In genomic region chr3:194396897-194397756, GRCh38 we compare ENCODE assay signal across 9 cellular contexts. TPM values are rescaled to one million over a fixed set of nuclear protein-coding genes. Genes with fewer than 3 reads are reported as not detected.
DNase-seq lines count a peak whose midpoint lies in the region; ATAC-seq and TF ChIP-seq lines count a peak whose summit lies in the region.
"Had no signal": no experiment of that assay in that cellular context is flagged by ENCODE, and none has a peak within 500 bp of the region (broad histone marks: within the 10 kb centered on the region; RNA-seq: fewer than 3 reads in every experiment).

No MANE protein-coding gene starts in this region.

- DNase-seq in activated CD4-positive, alpha-beta T cell treated with anti-CD3 and anti-CD28 coated beads, Interleukin-2, amount 10 ng/mL, durations not matched to agents 7 days and 5 days = peak; percentile 37
- DNase-seq in esophagus squamous epithelium (lab: John Stamatoyannopoulos, UW) = no peak
- peak; percentile 72 for DNase-seq in spleen
- no peak for DNase-seq in Kasumi-1 (lab: John Stamatoyannopoulos, UW)
- no peak for DNase-seq in GDM1 (lab: John Stamatoyannopoulos, UW)
- no peak for DNase-seq in chondrocyte (ENCODE audit: low spot score)
- DNase-seq in GOT3 (lab: John Stamatoyannopoulos, UW) = no peak

- no peak for TF ChIP-seq POLR2A in esophagus squamous epithelium (IDR thresholded peaks at IDR 0.05)
- no peak for TF ChIP-seq POLR2A in spleen (IDR thresholded peaks at IDR 0.05)

- peaks cover 20% of the 10 kb centered on the region for H3K27me3 Mint-ChIP-seq in activated CD4-positive, alpha-beta T cell treated with anti-CD3 and anti-CD28 coated beads, Interleukin-2, amount 10 ng/mL, durations not matched to agents 7 days and 5 days
- no peaks in the 10 kb centered on the region for H3K27me3 Mint-ChIP-seq in chondrocyte (ENCODE audit: low read depth)

- H3K9me3 Mint-ChIP-seq in activated CD4-positive, alpha-beta T cell treated with anti-CD3 and anti-CD28 coated beads, Interleukin-2, amount 10 ng/mL, durations not matched to agents 7 days and 5 days = no peaks in the 10 kb centered on the region
- no peaks in the 10 kb centered on the region for H3K9me3 Mint-ChIP-seq in chondrocyte (ENCODE audit: low read depth)

- H3K27ac Mint-ChIP-seq in activated CD4-positive, alpha-beta T cell treated with anti-CD3 and anti-CD28 coated beads, Interleukin-2, amount 10 ng/mL, durations not matched to agents 7 days and 5 days = peak overlapping the region; percentile 86
- H3K27ac Mint-ChIP-seq in chondrocyte (ENCODE audit: unreplicated experiment) = no peak overlapping the region

- H3K27me3 ChIP-seq in esophagus squamous epithelium (peaks cover 0 to 60% (median 1%) of the 10 kb centered on the region in 4 donors), spleen (replicated peaks in 1 of 7) (peaks cover 0 to 55% (median 23%) of the 10 kb centered on the region in 7 donors)

- no peaks in the 10 kb centered on the region for H3K9me3 ChIP-seq in esophagus squamous epithelium
- no peaks in the 10 kb centered on the region for H3K9me3 ChIP-seq in spleen

- WGBS in esophagus squamous epithelium, 2 donors = 9% methylated on average over 23 of the region's 69 CpGs; no CpG with 5 or more reads in 1 of the 2 donors
- 11 to 20% (median 13%) methylated on average over 34 to 69 of the region's 69 CpGs for WGBS in spleen, 5 donors

- H3K36me3 ChIP-seq in esophagus squamous epithelium (no peaks in the 10 kb centered on the region), spleen (no peaks in the 10 kb centered on the region)

- TF ChIP-seq CTCF in esophagus squamous epithelium (IDR thresholded peaks at IDR 0.05) = no peak
- no peak for TF ChIP-seq CTCF in spleen (IDR thresholded peaks at IDR 0.05 in 8 of 11, conservative IDR thresholded peaks at IDR 0.05 in 3 of 11)
- no peak for TF ChIP-seq CTCF in chondrocyte (IDR thresholded peaks at IDR 0.05)

- POLR2A ChIA-PET in activated CD4-positive, alpha-beta T cell treated with anti-CD3 and anti-CD28 coated beads, Interleukin-2, amount 10 ng/mL, durations not matched to agents 7 days and 5 days (lab: Charles Lee) = interaction anchor here (0.6 to 0.7 kb wide), 2 partner anchors 19 to 142 kb away, joined by 3 read pairs; no protein-coding TSS in a partner anchor

- H3K4me3 ChIP-seq in esophagus squamous epithelium = peak overlapping the region; percentile 14 to 56 (median 31)
- peak overlapping the region; percentile 24 to 68 (median 31) for H3K4me3 ChIP-seq in spleen

- ATAC-seq in GM21619 (IDR thresholded peaks at IDR 0.05; ENCODE audit: unreplicated experiment) = peak; percentile 44

- H3K4me3 Mint-ChIP-seq in activated CD4-positive, alpha-beta T cell treated with anti-CD3 and anti-CD28 coated beads, Interleukin-2, amount 10 ng/mL, durations not matched to agents 7 days and 5 days = peak overlapping the region; percentile 73
- no peak overlapping the region for H3K4me3 Mint-ChIP-seq in chondrocyte (ENCODE audit: unreplicated experiment)

- CTCF ChIA-PET in activated CD4-positive, alpha-beta T cell treated with anti-CD3 and anti-CD28 coated beads, Interleukin-2, amount 10 ng/mL, durations not matched to agents 7 days and 5 days (lab: Charles Lee) = interaction anchor here (0.5 to 2.6 kb wide), 11 partner anchors 9 to 916 kb away, joined by 3 to 11 read pairs (median 4); no protein-coding TSS in a partner anchor

- H3K36me3 Mint-ChIP-seq in activated CD4-positive, alpha-beta T cell treated with anti-CD3 and anti-CD28 coated beads, Interleukin-2, amount 10 ng/mL, durations not matched to agents 7 days and 5 days (ENCODE audit: low read depth) = peaks cover 4% of the 10 kb centered on the region
- no peaks in the 10 kb centered on the region for H3K36me3 Mint-ChIP-seq in chondrocyte (ENCODE audit: low read depth)

- intact Hi-C loops in esophagus squamous epithelium (cut with DNase I) = no loop called here
- intact Hi-C loops in spleen (cut with DNase I; ENCODE audit: low total_unique reads) = no loop called here

- H3K4me1 ChIP-seq in esophagus squamous epithelium (peaks cover 15 to 34% (median 23%) of the 10 kb centered on the region in 3 donors), spleen (peaks cover 15 to 48% (median 33%) of the 10 kb centered on the region in 6 donors)

- H3K27ac ChIP-seq in esophagus squamous epithelium = peak overlapping the region in 2 of 4 donors; percentile 15 to 48
- H3K27ac ChIP-seq in spleen = peak overlapping the region in 7 of 8 donors; percentile 47 to 70 (median 63)
- H3K27ac ChIP-seq: epithelial cell of prostate had no signal

- H3K4me1 Mint-ChIP-seq in activated CD4-positive, alpha-beta T cell treated with anti-CD3 and anti-CD28 coated beads, Interleukin-2, amount 10 ng/mL, durations not matched to agents 7 days and 5 days = peaks cover 54% of the 10 kb centered on the region
- H3K4me1 Mint-ChIP-seq in chondrocyte (ENCODE audit: low read depth) = peaks cover 3% of the 10 kb centered on the region

RNA-seq across cellular contexts. Expression of gene GP5, which starts 1.9 kb away (rescaled TPM):
- total RNA-seq in activated CD4-positive, alpha-beta T cell treated with anti-CD3 and anti-CD28 coated beads, Interleukin-2, amount 10 ng/mL, durations not matched to agents 7 days and 5 days = 1 to 10 TPM; 1.1 to 1.3 TPM
- under 1 TPM in 1 of 4 donors, not detected in 3; 0.38 TPM for total RNA-seq in esophagus squamous epithelium
- total RNA-seq in spleen = 1 to 10 TPM in 3 of 7 donors, under 1 TPM in 4; 0.51 to 1.8 (median 0.79) TPM
- polyA plus RNA-seq in spleen = under 1 TPM; 0.15 to 0.27 (median 0.16) TPM
- total RNA-seq in chondrocyte = 0.28 TPM in 1 of 3 replicates, not detected in the others

RNA-seq across cellular contexts. Expression of gene LRRC15, which starts 27.6 kb away (rescaled TPM):
- not detected for total RNA-seq in activated CD4-positive, alpha-beta T cell treated with anti-CD3 and anti-CD28 coated beads, Interleukin-2, amount 10 ng/mL, durations not matched to agents 7 days and 5 days
- total RNA-seq in esophagus squamous epithelium (under 1 TPM in 1 of 4 donors, not detected in 3; 0.38 TPM), spleen (1 to 10 TPM in 1 of 7 donors, under 1 TPM in 5, not detected in 1; 0.09 to 1.1 (median 0.40) TPM), chondrocyte (0.18 to 1.7 TPM (median 0.22 TPM) in 3 replicates)
- under 1 TPM; 0.24 to 0.54 (median 0.35) TPM for polyA plus RNA-seq in spleen

RNA-seq across cellular contexts. Expression of gene CPN2, which starts 46.0 kb away (rescaled TPM):
- total RNA-seq in activated CD4-positive, alpha-beta T cell treated with anti-CD3 and anti-CD28 coated beads, Interleukin-2, amount 10 ng/mL, durations not matched to agents 7 days and 5 days = not detected
- not detected for total RNA-seq in esophagus squamous epithelium
- 1 to 10 TPM in 1 of 7 donors, under 1 TPM in 6; 0.26 to 4.4 (median 0.47) TPM for total RNA-seq in spleen
- polyA plus RNA-seq in spleen = 1 to 10 TPM; 1.0 to 1.7 (median 1.2) TPM
- total RNA-seq in chondrocyte = not detected in 3 replicates

Comparison
In these comparisons a context has a peak if more than half of its experiments do, and no peak if none do; other contexts are left out.
1. DNase-seq: peak in activated CD4-positive, alpha-beta T cell treated with anti-CD3 and anti-CD28 coated beads, Interleukin-2, amount 10 ng/mL, durations not matched to agents 7 days and 5 days (single experiment) and spleen (single experiment); none in esophagus squamous epithelium (single experiment), Kasumi-1 (0 of 2), GDM1 (single experiment), chondrocyte (single experiment) and GOT3 (single experiment).